In genomic region chr19:50819636-50820035, GRCh38 we compare ENCODE assay signal across 1 cellular context.
TF ChIP-seq lines count a peak whose summit lies in the region.

No MANE protein-coding gene starts in this region.

TF ChIP-seq in GM12878, 131 proteins besides CTCF, POLR2A, EP300 and RAD21:
- TF ChIP-seq ZBTB33 (IDR thresholded peaks at IDR 0.05) (no peak), HDAC6 (IDR thresholded peaks at IDR 0.05; ENCODE audit: unreplicated experiment) (no peak), MLLT1 (IDR thresholded peaks at IDR 0.05) (no peak), TBL1XR1 (IDR thresholded peaks at IDR 0.05; ENCODE audit: low read depth, low read length) (no peak), HDGF (IDR thresholded peaks at IDR 0.05) (no peak), SMC3 (IDR thresholded peaks at IDR 0.05; ENCODE audit: borderline replicate concordance, low read length) (no peak), IKZF1 (conservative IDR thresholded peaks at IDR 0.05) (no peak), REST (IDR thresholded peaks at IDR 0.05; ENCODE audit: low read depth, low read length) (no peak), PBX3 (IDR thresholded peaks at IDR 0.05; ENCODE audit: insufficient replicate concordance, low read depth, low read length) (no peak), NBN (IDR thresholded peaks at IDR 0.05) (no peak), ZBTB4 (CRISPR knock-in tag; IDR thresholded peaks at IDR 0.05) (no peak), CEBPZ (IDR thresholded peaks at IDR 0.05; ENCODE audit: low read depth, low read length) (no peak), JUNB (IDR thresholded peaks at IDR 0.05) (no peak), IRF3 (IDR thresholded peaks at IDR 0.05) (no peak), RAD51 (IDR thresholded peaks at IDR 0.05) (no peak), FOXM1 (IDR thresholded peaks at IDR 0.05; ENCODE audit: low read depth, low read length) (no peak), CHD4 (IDR thresholded peaks at IDR 0.05) (no peak)
TF ChIP-seq in GM12878: peak in this region for 0.
